Comparison of ENCODE assay signal across 8 cellular contexts in genomic region chr15:92831459-92832229, GRCh38.
A peak's percentile ranks its signal among the peaks of the same experiment; 100 is the strongest.
DNase-seq lines count a peak whose midpoint lies in the region; ATAC-seq and TF ChIP-seq lines count a peak whose summit lies in the region.

No MANE protein-coding gene starts in this region.

- peak; percentile 91 for ATAC-seq in GM19043 (IDR thresholded peaks at IDR 0.05; ENCODE audit: low read depth, unreplicated experiment)
- ATAC-seq in HG03354 (IDR thresholded peaks at IDR 0.05; ENCODE audit: poor library complexity, severe bottlenecking, unreplicated experiment) = peak; percentile 96
- peak; percentile 89 to 91 for ATAC-seq in activated CD4-positive, CD25-positive, alpha-beta regulatory T cell treated with anti-CD3 and anti-CD28 coated beads, Interleukin-2, amount 50 U/mL, for 24 hours

- TF ChIP-seq CTCF in AG09319 (IDR thresholded peaks at IDR 0.05; ENCODE audit: low read depth, low read length) = no peak

- DNase-seq in AG09319 (ENCODE audit: extremely low read depth, low read depth) (peak; percentile 57), NCI-H446 (lab: John Stamatoyannopoulos, UW) (peak; percentile 87 to 95), cerebellar cortex (ENCODE audit: low spot score) (peak; percentile 99), kidney glomerular epithelial cell (lab: John Stamatoyannopoulos, UW) (peak; percentile 99)
- DNase-seq in stimulated activated CD4-positive, alpha-beta T cell treated with anti-CD3 and anti-CD28 coated beads, Interleukin-1b, Interleukin-23, amount 100 ng/mL, for 1 hour (ENCODE audit: low read depth in 2 of 2) = peak; percentile 50 to 88

Comparison
In these comparisons a context has a peak if more than half of its experiments do, and no peak if none do; other contexts are left out.
1. Peak in every context shown above with its lines: DNase-seq and ATAC-seq.